Comparison of ENCODE assay signal across 12 cellular contexts in the genomic region with DNA sequence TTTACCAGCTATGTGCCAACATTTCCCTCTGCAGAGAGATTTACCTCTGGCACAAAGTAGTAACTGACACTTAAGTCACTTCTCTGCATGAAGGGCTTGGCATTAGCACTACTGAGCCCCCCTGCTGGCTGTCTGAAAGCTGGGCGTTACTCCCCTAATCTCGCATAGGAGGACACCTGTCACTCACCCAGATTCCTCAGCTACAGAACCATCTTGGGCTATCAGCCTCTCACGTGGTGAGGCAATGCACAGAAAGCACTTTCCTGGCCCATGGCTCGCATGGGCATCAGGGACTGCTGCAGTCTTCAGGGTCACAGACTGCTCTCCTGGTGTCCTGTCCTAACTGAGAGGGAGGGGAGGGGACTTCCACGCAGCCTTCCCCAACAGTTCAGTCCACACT. TPM values are rescaled to one million over a fixed set of nuclear protein-coding genes. Genes with fewer than 3 reads are reported as not detected.
DNase-seq lines count a peak whose midpoint lies in the region; ATAC-seq and TF ChIP-seq lines count a peak whose summit lies in the region.
"Had no signal": no experiment of that assay in that cellular context is flagged by ENCODE, and none has a peak within 500 bp of the region (broad histone marks: within the 10 kb centered on the region; RNA-seq: fewer than 3 reads in every experiment).

No MANE protein-coding gene starts in this region.

- DNase-seq in NCI-H1694 treated with DMSO at 0.1 percent for 48 hours (lab: John Stamatoyannopoulos, UW) (peak; percentile 2), NCI-H1694 (lab: John Stamatoyannopoulos, UW) (no peak), H7 (peak; percentile 71), WERI-Rb-1 (peak; percentile 70), NCI-H128 (lab: John Stamatoyannopoulos, UW; ENCODE audit: unreplicated experiment) (no peak)
- DNase-seq: NCI-H526, pancreas, Right ventricle myocardium superior, tibial artery had no signal

- H3K36me3 ChIP-seq in H7 (replicated peaks; ENCODE audit: control insufficient read depth, insufficient read depth, low read length), result no peaks in the 10 kb centered on the region; the same call in 1 of the 2 replicates
- no peaks in the 10 kb centered on the region for H3K36me3 ChIP-seq in WERI-Rb-1
- H3K36me3 ChIP-seq in iPS-20b (ENCODE audit: insufficient read depth, low read depth, low read length), result no peaks in the 10 kb centered on the region
- H3K36me3 ChIP-seq: pancreas, tibial artery had no signal

- H3K9me3 ChIP-seq in WERI-Rb-1 (ENCODE audit: severe bottlenecking) (no peaks in the 10 kb centered on the region), iPS-20b (ENCODE audit: insufficient read depth, low read depth, low read length) (no peaks in the 10 kb centered on the region)
- H3K9me3 ChIP-seq: pancreas, tibial artery had no signal

- H3K27ac ChIP-seq in WERI-Rb-1 (no peak overlapping the region), iPS-20b (ENCODE audit: low read length) (no peak overlapping the region)
- H3K27ac ChIP-seq: pancreas, tibial artery had no signal

- H3K4me3 ChIP-seq in H7 (ENCODE audit: insufficient read depth, low read depth, low read length), result no peak overlapping the region
- no peak overlapping the region for H3K4me3 ChIP-seq in WERI-Rb-1 (ENCODE audit: low read depth, low read length)
- H3K4me3 ChIP-seq in iPS-20b (ENCODE audit: low read length), result peak overlapping the region; percentile 4; the same call in 1 of the 2 replicates
- H3K4me3 ChIP-seq: pancreas, tibial artery had no signal

- TF ChIP-seq CTCF in WERI-Rb-1 (IDR thresholded peaks at IDR 0.05; ENCODE audit: low read depth, low read length), result no peak

- H3K27me3 ChIP-seq in H7 (ENCODE audit: control insufficient read depth, insufficient read depth, low read length), result no peaks in the 10 kb centered on the region
- H3K27me3 ChIP-seq in WERI-Rb-1 (ENCODE audit: insufficient read depth, low read depth, severe bottlenecking), result no peaks in the 10 kb centered on the region
- H3K27me3 ChIP-seq in iPS-20b (ENCODE audit: insufficient read depth, low read length), result peaks cover 15% of the 10 kb centered on the region
- H3K27me3 ChIP-seq: pancreas, tibial artery had no signal

- H3K9ac ChIP-seq in iPS-20b (ENCODE audit: low read depth, low read length), result no peak overlapping the region

- ATAC-seq in HG02973 (IDR thresholded peaks at IDR 0.05; ENCODE audit: unreplicated experiment) (no peak), GM18520 (IDR thresholded peaks at IDR 0.05; ENCODE audit: unreplicated experiment) (no peak)
- ATAC-seq: pancreas had no signal

- H3K4me1 ChIP-seq in iPS-20b (ENCODE audit: insufficient read depth, low read length), result peaks cover 31% of the 10 kb centered on the region
- H3K4me1 ChIP-seq: pancreas, tibial artery had no signal

RNA-seq across cellular contexts. Expression of gene SERPINE2, which starts 12.0 kb away (rescaled TPM):
- total RNA-seq in H7 (2014; rRNA removed; shearing (Covaris generic)), result 186 and 229 TPM in 2 replicates

Comparison
In these comparisons a context has a peak if more than half of its experiments do, and no peak if none do; other contexts are left out.
1. DNase-seq: peak in NCI-H1694 treated with DMSO at 0.1 percent for 48 hours (single experiment), H7 (single experiment) and WERI-Rb-1 (single experiment); none in NCI-H1694 (single experiment) and NCI-H128 (single experiment).